In the genomic region with DNA sequence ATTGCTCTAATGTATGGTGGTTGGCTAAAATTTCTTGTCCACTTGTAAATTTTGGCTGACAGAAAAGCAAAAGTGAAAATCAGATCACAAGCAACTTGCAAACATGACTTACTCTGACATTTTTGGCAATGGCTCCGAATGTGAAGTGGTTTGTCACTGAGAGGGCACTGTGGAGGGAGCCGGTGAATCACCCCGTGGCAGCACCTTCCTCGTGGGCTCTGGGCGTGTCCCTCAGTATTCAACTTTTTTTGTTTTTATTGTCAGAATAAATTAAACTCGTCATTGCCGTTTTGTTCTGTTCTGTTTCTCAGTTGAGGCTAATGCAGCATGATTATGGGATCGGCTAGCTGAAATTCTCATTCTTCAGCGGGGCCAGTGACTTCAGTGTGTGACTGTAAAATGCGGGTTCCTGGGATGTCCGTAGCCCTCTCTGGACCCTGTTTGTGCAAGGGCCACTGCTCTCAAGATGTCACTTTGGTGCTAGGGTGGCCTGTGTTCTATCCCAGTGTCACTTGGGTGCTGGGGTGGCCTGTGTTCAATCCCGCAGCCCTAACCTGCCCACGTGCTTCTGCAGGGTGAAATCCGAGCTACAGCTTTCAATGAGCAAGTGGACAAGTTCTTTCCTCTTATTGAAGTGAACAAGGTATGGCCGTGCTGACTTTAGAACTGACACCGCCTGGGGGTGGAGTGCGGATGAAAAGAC, we compare ENCODE assay signal across 20 cellular contexts. TPM values are rescaled to one million over a fixed set of nuclear protein-coding genes. Genes with fewer than 3 reads are reported as not detected.
A peak's percentile ranks its signal among the peaks of the same experiment; 100 is the strongest.
DNase-seq lines count a peak whose midpoint lies in the region; ATAC-seq and TF ChIP-seq lines count a peak whose summit lies in the region.
"Had no signal": no experiment of that assay in that cellular context is flagged by ENCODE, and none has a peak within 500 bp of the region (broad histone marks: within the 10 kb centered on the region; RNA-seq: fewer than 3 reads in every experiment).

No MANE protein-coding gene starts in this region.

- H3K4me1 ChIP-seq in cardiac muscle cell (ENCODE audit: low read depth), result peaks cover 3% of the 10 kb centered on the region
- H3K4me1 ChIP-seq in right atrium auricular region, result peaks cover 0 to 5% of the 10 kb centered on the region in 2 donors
- H3K4me1 ChIP-seq in GM23248 (ENCODE audit: insufficient read depth), result no peaks in the 10 kb centered on the region
- no peaks in the 10 kb centered on the region for H3K4me1 ChIP-seq in osteoblast (ENCODE audit: insufficient read depth, low read length)
- H3K4me1 ChIP-seq: tibial artery had no signal

- H3F3A ChIP-seq in GM23248 (ENCODE audit: insufficient read depth), result peaks cover 8% of the 10 kb centered on the region; the same call in 1 of the 2 replicates

- H3K4me3 ChIP-seq in cardiac muscle cell, result no peak overlapping the region
- no peak overlapping the region for H3K4me3 ChIP-seq in right atrium auricular region
- H3K4me3 ChIP-seq in GM23248, result no peak overlapping the region
- H3K4me3 ChIP-seq in osteoblast (ENCODE audit: insufficient read depth, low read length), result no peak overlapping the region
- H3K4me3 ChIP-seq: tibial artery had no signal

- no peaks in the 10 kb centered on the region for H3K9me3 ChIP-seq in cardiac muscle cell (ENCODE audit: low read depth)
- H3K9me3 ChIP-seq in right atrium auricular region, result no peaks in the 10 kb centered on the region
- H3K9me3 ChIP-seq in GM23248 (ENCODE audit: low read depth), result no peaks in the 10 kb centered on the region
- H3K9me3 ChIP-seq in osteoblast (ENCODE audit: low read depth, low read length), result no peaks in the 10 kb centered on the region
- H3K9me3 ChIP-seq: SK-N-SH, tibial artery had no signal

- H3K27me3 ChIP-seq in cardiac muscle cell, result no peaks in the 10 kb centered on the region
- no peaks in the 10 kb centered on the region for H3K27me3 ChIP-seq in right atrium auricular region
- no peaks in the 10 kb centered on the region for H3K27me3 ChIP-seq in GM23248 (replicated peaks; ENCODE audit: insufficient read depth)
- H3K27me3 ChIP-seq in osteoblast (ENCODE audit: insufficient read depth, low read length), result no peaks in the 10 kb centered on the region
- H3K27me3 ChIP-seq: tibial artery had no signal

- H3K79me2 ChIP-seq in GM23248 (ENCODE audit: insufficient read depth) (no peaks in the 10 kb centered on the region), osteoblast (ENCODE audit: insufficient read depth, low read length) (no peaks in the 10 kb centered on the region)

- H3K4me2 ChIP-seq in GM23248 (ENCODE audit: unreplicated experiment) (no peak overlapping the region), osteoblast (ENCODE audit: insufficient read depth, low read length) (no peak overlapping the region)
- H3K4me2 ChIP-seq: KMS-11, SK-N-SH had no signal

- H2AFZ ChIP-seq in GM23248, result no peak overlapping the region
- no peak overlapping the region for H2AFZ ChIP-seq in osteoblast (ENCODE audit: low read length)

- TF ChIP-seq CTCF in cardiac muscle cell (IDR thresholded peaks at IDR 0.05; ENCODE audit: low read depth, low read length) (no peak), right atrium auricular region (IDR thresholded peaks at IDR 0.05) (no peak), osteoblast (IDR thresholded peaks at IDR 0.05; ENCODE audit: extremely low read depth, low read depth, low read length) (no peak)

- no peak for ATAC-seq in HG02642 (IDR thresholded peaks at IDR 0.05; ENCODE audit: poor library complexity, unreplicated experiment)
- ATAC-seq: CD8-positive, alpha-beta T cell; stimulated activated memory B cell treated with anti-CD40 and anti-IgM and Interleukin-4, amounts not matched to agents 10 μg/mL and 1 μg/mL and 100 μg/mL, for 72 hours had no signal

- 75 to 77% methylated on average over 17 of the region's 17 CpGs for WGBS in GM23248 (ENCODE audit: low coverage in 1 of 2, low lambda C conversion rate in 2 of 2, missing lambda C conversion rate in 2 of 2), 2 experiments

- H3K27ac ChIP-seq in cardiac muscle cell, result peak overlapping the region; percentile 42
- H3K27ac ChIP-seq in right atrium auricular region, result no peak overlapping the region
- no peak overlapping the region for H3K27ac ChIP-seq in GM23248
- no peak overlapping the region for H3K27ac ChIP-seq in osteoblast (ENCODE audit: low read depth, low read length)
- H3K27ac ChIP-seq: KMS-11, tibial artery had no signal

- H3K36me3 ChIP-seq in cardiac muscle cell (peaks cover 34% of the 10 kb centered on the region), right atrium auricular region (peaks cover 53% of the 10 kb centered on the region), GM23248 (ENCODE audit: low read depth) (peaks cover 18% of the 10 kb centered on the region; the same call in 1 of the 2 replicates), osteoblast (ENCODE audit: insufficient read depth, low read length) (peaks cover 52% of the 10 kb centered on the region)

- peak in 1 of 2 donors; percentile 41 for DNase-seq in cardiac muscle cell (ENCODE audit: low read depth in 1 of 2, low spot score in 1 of 2)
- no peak for DNase-seq in right atrium auricular region (ENCODE audit: low spot score)
- peak; percentile 57 for DNase-seq in GM23248
- DNase-seq in dermis blood vessel endothelial cell, result peak; percentile 53
- DNase-seq in osteoblast (ENCODE audit: insufficient read length, low spot score, missing footprints), result peak; percentile 85
- no peak for DNase-seq in activated T-cell treated with anti-CD3 and anti-CD28 coated beads, Interleukin-2, amount 50 U/mL, for 1 hour
- no peak for DNase-seq in stimulated activated CD8-positive, alpha-beta memory T cell treated with anti-CD3 and anti-CD28 coated beads, Interleukin-4, amount 100 ng/mL, for 48 hours
- DNase-seq: CD8-positive, alpha-beta T cell; cortex of kidney; DMS153; GF-D8; MV-4-11; NCI-H1694; NCI-H2171 treated with DMSO at 0.1 percent for 48 hours; NCI-H526 treated with DMSO at 0.1 percent for 48 hours; SK-N-SH; tibial artery had no signal

- H3K9ac ChIP-seq in GM23248, result no peak overlapping the region
- H3K9ac ChIP-seq: KMS-11, SK-N-SH had no signal

- H4K20me1 ChIP-seq in GM23248 (ENCODE audit: insufficient read depth) (no peaks in the 10 kb centered on the region), osteoblast (ENCODE audit: insufficient read depth, low read length) (no peaks in the 10 kb centered on the region)

- in situ Hi-C loops in GM23248 (cut with MboI), result no loop called here

- H3K9me2 ChIP-seq in GM23248 (ENCODE audit: insufficient read depth), result no peaks in the 10 kb centered on the region
- H3K9me2 ChIP-seq: SK-N-SH had no signal

RNA-seq across cellular contexts. Expression of a gene that starts 48.8 kb away (rescaled TPM):
- total RNA-seq in cardiac muscle cell (42.5 and 50.0 TPM in 2 replicates), right atrium auricular region (10 to 100 TPM; 20.9 to 26.9 TPM), dermis blood vessel endothelial cell (21.3 and 57.4 TPM in 2 replicates), osteoblast (14.1 and 14.8 TPM in 2 replicates)
- polyA plus RNA-seq in cardiac muscle cell (78.9 and 102 TPM in 2 replicates), GM23248 (2016; fragmentation: Nextera tagmentation; extraction: Ambion mirVana) (37.1 and 45.9 TPM in 2 replicates)
- 16.4 and 17.3 TPM in 2 replicates for total RNA-seq in GM23248 (2014; rRNA removed; shearing (Covaris generic))

RNA-seq across cellular contexts. Expression of a gene that starts 48.9 kb away (rescaled TPM):
- total RNA-seq in cardiac muscle cell (7.7 and 19.2 TPM in 2 replicates), right atrium auricular region (1 to 10 TPM; 6.2 to 7.1 TPM), dermis blood vessel endothelial cell (10.7 and 13.1 TPM in 2 replicates), osteoblast (10.1 and 10.6 TPM in 2 replicates)
- polyA plus RNA-seq in cardiac muscle cell (14.4 and 24.2 TPM in 2 replicates), GM23248 (2016; fragmentation: Nextera tagmentation; extraction: Ambion mirVana) (5.3 and 7.5 TPM in 2 replicates)
- total RNA-seq in GM23248 (2014; rRNA removed; shearing (Covaris generic)), result 3.6 and 14.5 TPM in 2 replicates

Comparison
In these comparisons a context has a peak if more than half of its experiments do, and no peak if none do; other contexts are left out.
1. DNase-seq: peak in GM23248 (single experiment), dermis blood vessel endothelial cell (single experiment) and osteoblast (single experiment); none in right atrium auricular region (single experiment), activated T-cell treated with anti-CD3 and anti-CD28 coated beads, Interleukin-2, amount 50 U/mL, for 1 hour (single experiment) and stimulated activated CD8-positive, alpha-beta memory T cell treated with anti-CD3 and anti-CD28 coated beads, Interleukin-4, amount 100 ng/mL, for 48 hours (single experiment).